Comparison of ENCODE assay signal across 10 cellular contexts in the genomic region with DNA sequence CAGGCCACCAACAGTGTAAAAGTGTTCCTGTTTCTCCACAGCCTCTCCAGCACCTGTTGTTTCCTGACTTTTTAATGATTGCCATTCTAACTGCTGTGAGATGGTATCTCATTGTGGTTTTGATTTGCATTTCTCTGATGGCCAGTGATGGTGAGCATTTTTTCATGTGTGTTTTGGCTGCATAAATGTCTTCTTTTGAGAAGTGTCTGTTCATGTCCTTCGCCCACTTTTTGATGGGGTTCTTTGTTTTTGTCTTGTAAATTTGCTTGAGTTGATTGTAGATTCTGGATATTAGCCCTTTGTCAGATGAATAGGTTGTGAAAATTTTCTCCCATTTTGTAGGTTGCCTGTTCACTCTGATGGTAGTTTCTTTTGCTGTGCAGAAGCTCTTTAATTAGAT. TPM values are rescaled to one million over a fixed set of nuclear protein-coding genes. Genes with fewer than 3 reads are reported as not detected.
DNase-seq lines count a peak whose midpoint lies in the region; ATAC-seq, FAIRE-seq and TF ChIP-seq lines count a peak whose summit lies in the region.
"Not testable (repeated sequence)": the region's sequence is repeated elsewhere in the genome, so short reads cannot be mapped to it uniquely, and the experiment has no call there.
"Had no signal": no experiment of that assay in that cellular context is flagged by ENCODE, and none has a peak within 500 bp of the region (broad histone marks: within the 10 kb centered on the region; RNA-seq: fewer than 3 reads in every experiment).

No MANE protein-coding gene starts in this region.

- H3K36me3 ChIP-seq in astrocyte (ENCODE audit: insufficient read depth, low read length): not testable (repeated sequence)

- not testable (repeated sequence) for H3K4me2 ChIP-seq in astrocyte (ENCODE audit: low read length)

- not testable (repeated sequence) for H3K27me3 ChIP-seq in CD4-positive, alpha-beta T cell (ENCODE audit: control insufficient read depth, insufficient read depth, low read length); astrocyte (ENCODE audit: insufficient read depth, low read length)

- not testable (repeated sequence) for H3K79me2 ChIP-seq in astrocyte (ENCODE audit: insufficient read depth, low read length)

- not testable (repeated sequence) for FAIRE-seq in astrocyte (lab: Jason Lieb, UNC)

- not testable (repeated sequence) for H3K9me3 Mint-ChIP-seq in CD4-positive, alpha-beta T cell; T-helper 1 cell treated with Interleukin-12 subunit alpha and Interleukin-12 subunit beta and Interleukin-4 antibody, amounts not matched to agents 30 μg/mL and 1 μg/mL, for 36 hours; activated CD4-positive, alpha-beta memory T cell treated with anti-CD3 and anti-CD28 coated beads for 36 hours; activated T-helper 17 cell treated with anti-CD3 and anti-CD28 coated beads, Interleukin-2, amount 50 U/mL, for 72 hours; astrocyte (ENCODE audit: unreplicated experiment); memory B cell; stimulated activated naive B cell treated with anti-CD40 and anti-IgM and Interleukin-4, amounts not matched to agents 10 μg/mL and 1 μg/mL and 100 μg/mL, for 72 hours
- peaks cover 12% of the 10 kb centered on the region for H3K9me3 Mint-ChIP-seq in nephron

- H3K4me3 ChIP-seq in astrocyte (ENCODE audit: insufficient read depth, low read depth, low read length): not testable (repeated sequence)

- intact Hi-C loops in CD4-positive, alpha-beta T cell (cut with DNase I, micrococcal nuclease): loop anchor here in 1 of 2 experiments (2.0 to 10.0 kb wide), 4 partner anchors 83 to 381 kb away; a partner anchor contains a TSS
- intact Hi-C loops in activated CD4-positive, alpha-beta memory T cell treated with anti-CD3 and anti-CD28 coated beads for 36 hours (cut with micrococcal nuclease): loop anchor here (2.0 to 5.0 kb wide), 3 partner anchors 47 to 377 kb away; a partner anchor contains a TSS

- H3K4me1 ChIP-seq in astrocyte (ENCODE audit: insufficient read depth, low read length): not testable (repeated sequence)

- POLR2A ChIA-PET in CD4-positive, alpha-beta T cell (lab: Charles Lee); activated CD4-positive, alpha-beta memory T cell treated with anti-CD3 and anti-CD28 coated beads for 36 hours (lab: Charles Lee): not testable (repeated sequence)

- not testable (repeated sequence) for H3K36me3 Mint-ChIP-seq in CD4-positive, alpha-beta T cell (ENCODE audit: low read depth); T-helper 1 cell treated with Interleukin-12 subunit alpha and Interleukin-12 subunit beta and Interleukin-4 antibody, amounts not matched to agents 30 μg/mL and 1 μg/mL, for 36 hours (ENCODE audit: low read depth); activated CD4-positive, alpha-beta memory T cell treated with anti-CD3 and anti-CD28 coated beads for 36 hours; activated T-helper 17 cell treated with anti-CD3 and anti-CD28 coated beads, Interleukin-2, amount 50 U/mL, for 72 hours (ENCODE audit: low read depth); astrocyte (ENCODE audit: low read depth, unreplicated experiment); memory B cell
- peaks cover 16% of the 10 kb centered on the region for H3K36me3 Mint-ChIP-seq in nephron (ENCODE audit: low read depth)
- peaks cover 6 to 15% of the 10 kb centered on the region in 2 donors for H3K36me3 Mint-ChIP-seq in stimulated activated naive B cell treated with anti-CD40 and anti-IgM and Interleukin-4, amounts not matched to agents 10 μg/mL and 1 μg/mL and 100 μg/mL, for 72 hours

- ATAC-seq in CD4-positive, alpha-beta T cell (ENCODE audit: poor library complexity); activated T-helper 17 cell treated with anti-CD3 and anti-CD28 coated beads, Interleukin-2, amount 50 U/mL, for 72 hours (replicated peaks); memory B cell (ENCODE audit: low read depth); stimulated activated naive B cell treated with anti-CD40 and anti-IgM and Interleukin-4, amounts not matched to agents 10 μg/mL and 1 μg/mL and 100 μg/mL, for 72 hours (replicated peaks): not testable (repeated sequence)

- not testable (repeated sequence) for H4K20me1 ChIP-seq in astrocyte (ENCODE audit: insufficient read depth, low read length)

- peak overlapping the region; percentile 92 for H3K4me3 Mint-ChIP-seq in CD4-positive, alpha-beta T cell
- peak overlapping the region; percentile 48 for H3K4me3 Mint-ChIP-seq in T-helper 1 cell treated with Interleukin-12 subunit alpha and Interleukin-12 subunit beta and Interleukin-4 antibody, amounts not matched to agents 30 μg/mL and 1 μg/mL, for 36 hours
- peak overlapping the region; percentile 16 for H3K4me3 Mint-ChIP-seq in activated CD4-positive, alpha-beta memory T cell treated with anti-CD3 and anti-CD28 coated beads for 36 hours
- peak overlapping the region; percentile 96 for H3K4me3 Mint-ChIP-seq in activated T-helper 17 cell treated with anti-CD3 and anti-CD28 coated beads, Interleukin-2, amount 50 U/mL, for 72 hours
- peak overlapping the region; percentile 54 for H3K4me3 Mint-ChIP-seq in astrocyte (ENCODE audit: unreplicated experiment)
- H3K4me3 Mint-ChIP-seq in memory B cell: peak overlapping the region; percentile 27
- H3K4me3 Mint-ChIP-seq in nephron: peak overlapping the region; percentile 63 to 80 (median 75)
- H3K4me3 Mint-ChIP-seq in stimulated activated naive B cell treated with anti-CD40 and anti-IgM and Interleukin-4, amounts not matched to agents 10 μg/mL and 1 μg/mL and 100 μg/mL, for 72 hours: peak overlapping the region; percentile 25 to 37

- CTCF ChIA-PET in CD4-positive, alpha-beta T cell (lab: Charles Lee); activated CD4-positive, alpha-beta memory T cell treated with anti-CD3 and anti-CD28 coated beads for 36 hours (lab: Charles Lee): not testable (repeated sequence)

- peaks cover 21% of the 10 kb centered on the region for H3K4me1 Mint-ChIP-seq in CD4-positive, alpha-beta T cell (ENCODE audit: low read depth)
- not testable (repeated sequence) for H3K4me1 Mint-ChIP-seq in T-helper 1 cell treated with Interleukin-12 subunit alpha and Interleukin-12 subunit beta and Interleukin-4 antibody, amounts not matched to agents 30 μg/mL and 1 μg/mL, for 36 hours (ENCODE audit: low read depth); activated T-helper 17 cell treated with anti-CD3 and anti-CD28 coated beads, Interleukin-2, amount 50 U/mL, for 72 hours; astrocyte (ENCODE audit: low read depth, unreplicated experiment); memory B cell; nephron; stimulated activated naive B cell treated with anti-CD40 and anti-IgM and Interleukin-4, amounts not matched to agents 10 μg/mL and 1 μg/mL and 100 μg/mL, for 72 hours
- peaks cover 15% of the 10 kb centered on the region for H3K4me1 Mint-ChIP-seq in activated CD4-positive, alpha-beta memory T cell treated with anti-CD3 and anti-CD28 coated beads for 36 hours (ENCODE audit: low read depth)

- not testable (repeated sequence) for H3K9me3 ChIP-seq in CD4-positive, alpha-beta T cell (ENCODE audit: control insufficient read depth, low read length); astrocyte (ENCODE audit: insufficient read depth, low read depth, low read length)

- DNase-seq in CD4-positive, alpha-beta T cell; activated CD4-positive, alpha-beta memory T cell treated with anti-CD3 and anti-CD28 coated beads for 36 hours; astrocyte (ENCODE audit: low read depth); memory B cell (ENCODE audit: low spot score in 2 of 2); stimulated activated naive B cell treated with anti-CD40 and anti-IgM and Interleukin-4, amounts not matched to agents 10 μg/mL and 1 μg/mL and 100 μg/mL, for 72 hours: not testable (repeated sequence)

- H3K27me3 Mint-ChIP-seq in CD4-positive, alpha-beta T cell; T-helper 1 cell treated with Interleukin-12 subunit alpha and Interleukin-12 subunit beta and Interleukin-4 antibody, amounts not matched to agents 30 μg/mL and 1 μg/mL, for 36 hours (ENCODE audit: low read depth); activated CD4-positive, alpha-beta memory T cell treated with anti-CD3 and anti-CD28 coated beads for 36 hours; activated T-helper 17 cell treated with anti-CD3 and anti-CD28 coated beads, Interleukin-2, amount 50 U/mL, for 72 hours; astrocyte (ENCODE audit: low read depth, unreplicated experiment); memory B cell; nephron (ENCODE audit: low read depth); stimulated activated naive B cell treated with anti-CD40 and anti-IgM and Interleukin-4, amounts not matched to agents 10 μg/mL and 1 μg/mL and 100 μg/mL, for 72 hours: not testable (repeated sequence)

- not testable (repeated sequence) for H3K27ac Mint-ChIP-seq in CD4-positive, alpha-beta T cell; T-helper 1 cell treated with Interleukin-12 subunit alpha and Interleukin-12 subunit beta and Interleukin-4 antibody, amounts not matched to agents 30 μg/mL and 1 μg/mL, for 36 hours; activated CD4-positive, alpha-beta memory T cell treated with anti-CD3 and anti-CD28 coated beads for 36 hours; activated T-helper 17 cell treated with anti-CD3 and anti-CD28 coated beads, Interleukin-2, amount 50 U/mL, for 72 hours; astrocyte (ENCODE audit: unreplicated experiment); memory B cell; nephron; stimulated activated naive B cell treated with anti-CD40 and anti-IgM and Interleukin-4, amounts not matched to agents 10 μg/mL and 1 μg/mL and 100 μg/mL, for 72 hours

- not testable (repeated sequence) for H2AFZ ChIP-seq in astrocyte (ENCODE audit: low read depth, low read length)

- not testable (repeated sequence) for H3K9ac ChIP-seq in astrocyte (ENCODE audit: low read length)

- not testable (repeated sequence) for H3K27ac ChIP-seq in CD4-positive, alpha-beta T cell (ENCODE audit: low read depth, low read length); astrocyte (ENCODE audit: low read depth, low read length)

- TF ChIP-seq CTCF in CD4-positive, alpha-beta T cell (IDR thresholded peaks at IDR 0.05); astrocyte (IDR thresholded peaks at IDR 0.05; ENCODE audit: insufficient read depth, low read depth, low read length); nephron (IDR thresholded peaks at IDR 0.05; ENCODE audit: unreplicated experiment in 3 of 3): not testable (repeated sequence)

RNA-seq across cellular contexts. Expression of a gene that starts 1.5 kb away (rescaled TPM):
- total RNA-seq in CD4-positive, alpha-beta T cell: 1 to 10 TPM; 5.4 TPM
- total RNA-seq in activated CD4-positive, alpha-beta memory T cell treated with anti-CD3 and anti-CD28 coated beads for 36 hours: 1 to 10 TPM; 7.6 to 8.1 TPM
- 1 to 10 TPM; 5.0 to 6.2 TPM for total RNA-seq in activated T-helper 17 cell treated with anti-CD3 and anti-CD28 coated beads, Interleukin-2, amount 50 U/mL, for 72 hours
- total RNA-seq in astrocyte: 6.9 and 7.6 TPM in 2 replicates

RNA-seq across cellular contexts. Expression of a gene that starts 5.2 kb away (rescaled TPM):
- not detected for total RNA-seq in CD4-positive, alpha-beta T cell
- total RNA-seq in activated CD4-positive, alpha-beta memory T cell treated with anti-CD3 and anti-CD28 coated beads for 36 hours: not detected
- not detected for total RNA-seq in activated T-helper 17 cell treated with anti-CD3 and anti-CD28 coated beads, Interleukin-2, amount 50 U/mL, for 72 hours
- not detected in 2 replicates for total RNA-seq in astrocyte
- total RNA-seq: A172, H4 had no signal

RNA-seq across cellular contexts. Expression of a gene that starts 20.7 kb away (rescaled TPM):
- total RNA-seq in CD4-positive, alpha-beta T cell: 1 to 10 TPM in 1 of 2 experiments, under 1 TPM in 1; 0.93 to 1.4 TPM
- total RNA-seq in activated CD4-positive, alpha-beta memory T cell treated with anti-CD3 and anti-CD28 coated beads for 36 hours: 1 to 10 TPM in 1 of 2 experiments, under 1 TPM in 1; 0.95 to 1.1 TPM
- 1 to 10 TPM; 1.5 to 3.0 TPM for total RNA-seq in activated T-helper 17 cell treated with anti-CD3 and anti-CD28 coated beads, Interleukin-2, amount 50 U/mL, for 72 hours
- 1.6 and 2.9 TPM in 2 replicates for total RNA-seq in astrocyte

Comparison
In these comparisons a context has a peak if more than half of its experiments do, and no peak if none do; other contexts are left out.
1. H3K4me3 Mint-ChIP-seq: peak in every context shown above with its lines; median percentile 96 in activated T-helper 17 cell treated with anti-CD3 and anti-CD28 coated beads, Interleukin-2, amount 50 U/mL, for 72 hours; 92 in CD4-positive, alpha-beta T cell; 75 in nephron; 54 in astrocyte; 48 in T-helper 1 cell treated with Interleukin-12 subunit alpha and Interleukin-12 subunit beta and Interleukin-4 antibody, amounts not matched to agents 30 μg/mL and 1 μg/mL, for 36 hours; 31 in stimulated activated naive B cell treated with anti-CD40 and anti-IgM and Interleukin-4, amounts not matched to agents 10 μg/mL and 1 μg/mL and 100 μg/mL, for 72 hours; 27 in memory B cell; 16 in activated CD4-positive, alpha-beta memory T cell treated with anti-CD3 and anti-CD28 coated beads for 36 hours.